In genomic region chr5:83476470-83476817, GRCh38 we compare ENCODE assay signal across 1 cellular context.
TF ChIP-seq lines count a peak whose summit lies in the region.

No MANE protein-coding gene starts in this region.

TF ChIP-seq in HCT116, 20 proteins besides CTCF, POLR2A, EP300 and RAD21 (continued from another document):
- TF ChIP-seq REST (IDR thresholded peaks at IDR 0.05; ENCODE audit: low read depth), result no peak
- TF ChIP-seq FOSL1 (IDR thresholded peaks at IDR 0.05; ENCODE audit: low read depth), result no peak
- TF ChIP-seq SRF (IDR thresholded peaks at IDR 0.05; ENCODE audit: low read depth), result no peak
- TF ChIP-seq YY1 (IDR thresholded peaks at IDR 0.05; ENCODE audit: extremely low read depth, insufficient replicate concordance, low read depth, low read length), result no peak
- no peak for TF ChIP-seq EZH2phosphoT487 (IDR thresholded peaks at IDR 0.05; ENCODE audit: borderline replicate concordance)
- TF ChIP-seq, protein P1, sequence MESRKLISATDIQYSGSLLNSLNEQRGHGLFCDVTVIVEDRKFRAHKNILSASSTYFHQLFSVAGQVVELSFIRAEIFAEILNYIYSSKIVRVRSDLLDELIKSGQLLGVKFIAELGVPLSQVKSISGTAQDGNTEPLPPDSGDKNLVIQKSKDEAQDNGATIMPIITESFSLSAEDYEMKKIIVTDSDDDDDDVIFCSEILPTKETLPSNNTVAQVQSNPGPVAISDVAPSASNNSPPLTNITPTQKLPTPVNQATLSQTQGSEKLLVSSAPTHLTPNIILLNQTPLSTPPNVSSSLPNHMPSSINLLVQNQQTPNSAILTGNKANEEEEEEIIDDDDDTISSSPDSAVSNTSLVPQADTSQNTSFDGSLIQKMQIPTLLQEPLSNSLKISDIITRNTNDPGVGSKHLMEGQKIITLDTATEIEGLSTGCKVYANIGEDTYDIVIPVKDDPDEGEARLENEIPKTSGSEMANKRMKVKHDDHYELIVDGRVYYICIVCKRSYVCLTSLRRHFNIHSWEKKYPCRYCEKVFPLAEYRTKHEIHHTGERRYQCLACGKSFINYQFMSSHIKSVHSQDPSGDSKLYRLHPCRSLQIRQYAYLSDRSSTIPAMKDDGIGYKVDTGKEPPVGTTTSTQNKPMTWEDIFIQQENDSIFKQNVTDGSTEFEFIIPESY (IDR thresholded peaks at IDR 0.05; ENCODE audit: extremely low read depth, insufficient replicate concordance, low read length), result no peak
- TF ChIP-seq ELF1 (IDR thresholded peaks at IDR 0.05; ENCODE audit: borderline replicate concordance, low read depth), result no peak
- TF ChIP-seq EZH2 (IDR thresholded peaks at IDR 0.05), result no peak
